41 cellular contexts compared by ENCODE assay signal in genomic region chr7:134485202-134485601, GRCh38. TPM values are rescaled to one million over a fixed set of nuclear protein-coding genes. Genes with fewer than 3 reads are reported as not detected.
"Had no signal": no experiment of that assay in that cellular context is flagged by ENCODE, and none has a peak within 500 bp of the region (broad histone marks: within the 10 kb centered on the region; RNA-seq: fewer than 3 reads in every experiment).

No MANE protein-coding gene starts in this region.

- H3K27ac Mint-ChIP-seq: activated CD4-positive, alpha-beta memory T cell treated with anti-CD3 and anti-CD28 coated beads, Interleukin-2, amount 10 ng/mL, durations not matched to agents 7 days and 5 days; activated CD4-positive, alpha-beta T cell treated with anti-CD3 and anti-CD28 coated beads for 36 hours; activated CD4-positive, alpha-beta T cell treated with anti-CD3 and anti-CD28 coated beads, Interleukin-2, amount 10 ng/mL, durations not matched to agents 7 days and 5 days; activated CD8-positive, alpha-beta memory T cell treated with anti-CD3 and anti-CD28 coated beads, Interleukin-2, amount 10 ng/mL, durations not matched to agents 7 days and 5 days; activated CD8-positive, alpha-beta T cell treated with anti-CD3 and anti-CD28 coated beads, Interleukin-2, amount 10 ng/mL, durations not matched to agents 7 days and 5 days; activated naive CD4-positive, alpha-beta T cell treated with anti-CD3 and anti-CD28 coated beads, Interleukin-2, amount 10 ng/mL, durations not matched to agents 7 days and 5 days; activated naive CD4-positive, alpha-beta T cell treated with anti-CD3 and anti-CD28 coated beads, Interleukin-2, amount 50 U/mL, for 24 hours; activated naive CD8-positive, alpha-beta T cell; activated naive CD8-positive, alpha-beta T cell treated with anti-CD3 and anti-CD28 coated beads, Interleukin-2, amount 10 ng/mL, durations not matched to agents 7 days and 5 days; activated naive CD8-positive, alpha-beta T cell treated with anti-CD3 and anti-CD28 coated beads, Interleukin-2, amount 50 U/mL, for 24 hours; activated T-cell treated with anti-CD3 and anti-CD28 coated beads, Interleukin-2, amount 50 U/mL, for 24 hours; activated T-helper 2 cell treated with anti-CD3 and anti-CD28 coated beads, Interferon-gamma antibody, Interleukin-2, Interleukin-4, amounts not matched to agents 10 μg/mL and 5 μg/mL and 100 μg/mL, durations not matched to agents 14 hours and 24 hours and 36 hours; brain; T-helper 1 cell treated with Interleukin-12 subunit alpha and Interleukin-12 subunit beta and Interleukin-4 antibody, amounts not matched to agents 30 μg/mL and 1 μg/mL, for 36 hours; T-helper 2 cell treated with Interferon-gamma antibody and Interleukin-4, amounts not matched to agents 5 μg/mL and 100 μg/mL, for 36 hours; WTC11 had no signal

- DNase-seq: activated CD4-positive, alpha-beta memory T cell treated with anti-CD3 and anti-CD28 coated beads, Interleukin-2, amount 10 ng/mL, durations not matched to agents 7 days and 5 days; activated CD4-positive, alpha-beta T cell treated with anti-CD3 and anti-CD28 coated beads for 1 hour; activated CD4-positive, alpha-beta T cell treated with anti-CD3 and anti-CD28 coated beads for 36 hours; activated CD4-positive, alpha-beta T cell treated with anti-CD3 and anti-CD28 coated beads for 48 hours; activated CD4-positive, alpha-beta T cell treated with anti-CD3 and anti-CD28 coated beads, Interleukin-2, amount 10 ng/mL, durations not matched to agents 7 days and 5 days; activated CD4-positive, alpha-beta T cell treated with anti-CD3 and anti-CD28 coated beads, Interleukin-2, amount 50 U/mL, for 48 hours; activated CD4-positive, CD25-positive, alpha-beta regulatory T cell; activated CD8-positive, alpha-beta memory T cell treated with anti-CD3 and anti-CD28 coated beads for 24 hours; activated CD8-positive, alpha-beta memory T cell treated with anti-CD3 and anti-CD28 coated beads, Interleukin-2, amount 10 ng/mL, durations not matched to agents 7 days and 5 days; activated CD8-positive, alpha-beta memory T cell treated with anti-CD3 and anti-CD28 coated beads, Interleukin-2, amount 50 U/mL, for 48 hours; activated CD8-positive, alpha-beta T cell treated with anti-CD3 and anti-CD28 coated beads, Interleukin-2, amount 10 ng/mL, durations not matched to agents 7 days and 5 days; activated effector memory CD4-positive, alpha-beta T cell treated with Interleukin-2 at 50 U/mL for 16 hours; activated gamma-delta T cell; activated naive CD4-positive, alpha-beta T cell treated with anti-CD3 and anti-CD28 coated beads, Interleukin-2, amount 10 ng/mL, durations not matched to agents 7 days and 5 days; activated naive CD4-positive, alpha-beta T cell treated with Interleukin-2 at 50 U/mL for 16 hours; activated naive CD8-positive, alpha-beta T cell treated with anti-CD3 and anti-CD28 coated beads, Interleukin-2, amount 10 ng/mL, durations not matched to agents 7 days and 5 days; activated naive CD8-positive, alpha-beta T cell treated with anti-CD3 and anti-CD28 coated beads, Interleukin-2, amount 50 U/mL, for 24 hours; activated T-cell treated with anti-CD3 and anti-CD28 coated beads, Interleukin-2, amount 50 U/mL, for 24 hours; activated T-cell treated with anti-CD3 and anti-CD28 coated beads, Interleukin-2, amount 50 U/mL, for 48 hours; amygdala; anterior cingulate cortex; caudate nucleus; cerebellar nuclear complex; T-helper 1 cell; T-helper 2 cell; T-helper 9 cell; WERI-Rb-1 had no signal

- H3K9me3 ChIP-seq: ascending aorta had no signal

- H3K27ac ChIP-seq: ascending aorta, cardiac muscle cell, WERI-Rb-1 had no signal

- FAIRE-seq: bronchial epithelial cell, TTC549 had no signal

- ATAC-seq: activated CD4-positive, alpha-beta T cell treated with anti-CD3 and anti-CD28 coated beads for 36 hours; activated CD4-positive, CD25-positive, alpha-beta regulatory T cell treated with anti-CD3 and anti-CD28 coated beads, Interleukin-2, amount 50 U/mL, for 24 hours; activated CD8-positive, alpha-beta memory T cell treated with anti-CD3 and anti-CD28 coated beads, Interleukin-2, amount 10 ng/mL, durations not matched to agents 7 days and 5 days; activated CD8-positive, alpha-beta T cell treated with anti-CD3 and anti-CD28 coated beads, Interleukin-2, amount 10 ng/mL, durations not matched to agents 7 days and 5 days; activated naive CD8-positive, alpha-beta T cell treated with anti-CD3 and anti-CD28 coated beads, Interleukin-2, amount 50 U/mL, for 24 hours; WTC11 had no signal

- H3K36me3 ChIP-seq: ascending aorta, cardiac muscle cell, WERI-Rb-1 had no signal

- H3K9me3 Mint-ChIP-seq: activated CD4-positive, alpha-beta T cell treated with anti-CD3 and anti-CD28 coated beads, Interleukin-2, amount 10 ng/mL, durations not matched to agents 7 days and 5 days; activated naive CD4-positive, alpha-beta T cell treated with anti-CD3 and anti-CD28 coated beads, Interleukin-2, amount 10 ng/mL, durations not matched to agents 7 days and 5 days; activated naive CD4-positive, alpha-beta T cell treated with anti-CD3 and anti-CD28 coated beads, Interleukin-2, amount 50 U/mL, for 24 hours; activated naive CD8-positive, alpha-beta T cell treated with anti-CD3 and anti-CD28 coated beads, Interleukin-2, amount 50 U/mL, for 24 hours; activated T-cell treated with anti-CD3 and anti-CD28 coated beads, Interleukin-2, amount 50 U/mL, for 24 hours; activated T-helper 2 cell treated with anti-CD3 and anti-CD28 coated beads, Interferon-gamma antibody, Interleukin-2, Interleukin-4, amounts not matched to agents 10 μg/mL and 5 μg/mL and 100 μg/mL, durations not matched to agents 14 hours and 24 hours and 36 hours; central memory CD8-positive, alpha-beta T cell; T-helper 1 cell treated with Interleukin-12 subunit alpha and Interleukin-12 subunit beta and Interleukin-4 antibody, amounts not matched to agents 30 μg/mL and 1 μg/mL, for 36 hours; T-helper 2 cell treated with Interferon-gamma antibody and Interleukin-4, amounts not matched to agents 5 μg/mL and 100 μg/mL, for 36 hours had no signal

- H3K4me3 Mint-ChIP-seq: activated CD4-positive, alpha-beta memory T cell treated with anti-CD3 and anti-CD28 coated beads, Interleukin-2, amount 10 ng/mL, durations not matched to agents 7 days and 5 days; activated CD4-positive, alpha-beta T cell treated with anti-CD3 and anti-CD28 coated beads for 36 hours; activated CD4-positive, alpha-beta T cell treated with anti-CD3 and anti-CD28 coated beads, Interleukin-2, amount 10 ng/mL, durations not matched to agents 7 days and 5 days; activated CD8-positive, alpha-beta memory T cell treated with anti-CD3 and anti-CD28 coated beads, Interleukin-2, amount 10 ng/mL, durations not matched to agents 7 days and 5 days; activated CD8-positive, alpha-beta T cell treated with anti-CD3 and anti-CD28 coated beads, Interleukin-2, amount 10 ng/mL, durations not matched to agents 7 days and 5 days; activated naive CD4-positive, alpha-beta T cell treated with anti-CD3 and anti-CD28 coated beads, Interleukin-2, amount 10 ng/mL, durations not matched to agents 7 days and 5 days; activated naive CD4-positive, alpha-beta T cell treated with anti-CD3 and anti-CD28 coated beads, Interleukin-2, amount 50 U/mL, for 24 hours; activated naive CD8-positive, alpha-beta T cell; activated naive CD8-positive, alpha-beta T cell treated with anti-CD3 and anti-CD28 coated beads, Interleukin-2, amount 10 ng/mL, durations not matched to agents 7 days and 5 days; activated naive CD8-positive, alpha-beta T cell treated with anti-CD3 and anti-CD28 coated beads, Interleukin-2, amount 50 U/mL, for 24 hours; activated T-cell treated with anti-CD3 and anti-CD28 coated beads, Interleukin-2, amount 50 U/mL, for 24 hours; brain; central memory CD8-positive, alpha-beta T cell; T-helper 1 cell treated with Interleukin-12 subunit alpha and Interleukin-12 subunit beta and Interleukin-4 antibody, amounts not matched to agents 30 μg/mL and 1 μg/mL, for 36 hours; T-helper 2 cell treated with Interferon-gamma antibody and Interleukin-4, amounts not matched to agents 5 μg/mL and 100 μg/mL, for 36 hours; WTC11 had no signal

- H3K27me3 ChIP-seq: ascending aorta, cardiac muscle cell had no signal

- H3K4me3 ChIP-seq: ascending aorta, cardiac muscle cell had no signal

- H3K36me3 Mint-ChIP-seq: activated CD8-positive, alpha-beta memory T cell treated with anti-CD3 and anti-CD28 coated beads, Interleukin-2, amount 10 ng/mL, durations not matched to agents 7 days and 5 days; activated naive CD4-positive, alpha-beta T cell treated with anti-CD3 and anti-CD28 coated beads, Interleukin-2, amount 10 ng/mL, durations not matched to agents 7 days and 5 days; activated naive CD4-positive, alpha-beta T cell treated with anti-CD3 and anti-CD28 coated beads, Interleukin-2, amount 50 U/mL, for 24 hours; activated naive CD8-positive, alpha-beta T cell treated with anti-CD3 and anti-CD28 coated beads, Interleukin-2, amount 10 ng/mL, durations not matched to agents 7 days and 5 days; brain had no signal

- H3K4me1 Mint-ChIP-seq: activated CD4-positive, alpha-beta memory T cell treated with anti-CD3 and anti-CD28 coated beads, Interleukin-2, amount 10 ng/mL, durations not matched to agents 7 days and 5 days; activated CD4-positive, alpha-beta T cell treated with anti-CD3 and anti-CD28 coated beads for 36 hours; activated CD4-positive, alpha-beta T cell treated with anti-CD3 and anti-CD28 coated beads, Interleukin-2, amount 10 ng/mL, durations not matched to agents 7 days and 5 days; activated CD8-positive, alpha-beta memory T cell treated with anti-CD3 and anti-CD28 coated beads, Interleukin-2, amount 10 ng/mL, durations not matched to agents 7 days and 5 days; activated naive CD4-positive, alpha-beta T cell treated with anti-CD3 and anti-CD28 coated beads, Interleukin-2, amount 10 ng/mL, durations not matched to agents 7 days and 5 days; activated naive CD4-positive, alpha-beta T cell treated with anti-CD3 and anti-CD28 coated beads, Interleukin-2, amount 50 U/mL, for 24 hours; activated naive CD8-positive, alpha-beta T cell treated with anti-CD3 and anti-CD28 coated beads, Interleukin-2, amount 50 U/mL, for 24 hours; central memory CD8-positive, alpha-beta T cell had no signal

RNA-seq across cellular contexts. Expression of gene AKR1B10, which starts 42.2 kb away (rescaled TPM):
- total RNA-seq: activated CD4-positive, alpha-beta memory T cell treated with anti-CD3 and anti-CD28 coated beads, Interleukin-2, amount 10 ng/mL, durations not matched to agents 7 days and 5 days; activated CD4-positive, alpha-beta T cell treated with anti-CD3 and anti-CD28 coated beads for 36 hours; activated CD4-positive, alpha-beta T cell treated with anti-CD3 and anti-CD28 coated beads, Interleukin-2, amount 10 ng/mL, durations not matched to agents 7 days and 5 days; activated CD8-positive, alpha-beta memory T cell treated with anti-CD3 and anti-CD28 coated beads, Interleukin-2, amount 10 ng/mL, durations not matched to agents 7 days and 5 days; activated CD8-positive, alpha-beta T cell treated with anti-CD3 and anti-CD28 coated beads, Interleukin-2, amount 10 ng/mL, durations not matched to agents 7 days and 5 days; activated naive CD8-positive, alpha-beta T cell treated with anti-CD3 and anti-CD28 coated beads, Interleukin-2, amount 10 ng/mL, durations not matched to agents 7 days and 5 days; activated T-helper 2 cell treated with anti-CD3 and anti-CD28 coated beads, Interferon-gamma antibody, Interleukin-2, Interleukin-4, amounts not matched to agents 10 μg/mL and 5 μg/mL and 100 μg/mL, durations not matched to agents 14 hours and 24 hours and 36 hours; ascending aorta; chondrocyte had no signal
